Comparison of ENCODE assay signal across 11 cellular contexts in the genomic region with DNA sequence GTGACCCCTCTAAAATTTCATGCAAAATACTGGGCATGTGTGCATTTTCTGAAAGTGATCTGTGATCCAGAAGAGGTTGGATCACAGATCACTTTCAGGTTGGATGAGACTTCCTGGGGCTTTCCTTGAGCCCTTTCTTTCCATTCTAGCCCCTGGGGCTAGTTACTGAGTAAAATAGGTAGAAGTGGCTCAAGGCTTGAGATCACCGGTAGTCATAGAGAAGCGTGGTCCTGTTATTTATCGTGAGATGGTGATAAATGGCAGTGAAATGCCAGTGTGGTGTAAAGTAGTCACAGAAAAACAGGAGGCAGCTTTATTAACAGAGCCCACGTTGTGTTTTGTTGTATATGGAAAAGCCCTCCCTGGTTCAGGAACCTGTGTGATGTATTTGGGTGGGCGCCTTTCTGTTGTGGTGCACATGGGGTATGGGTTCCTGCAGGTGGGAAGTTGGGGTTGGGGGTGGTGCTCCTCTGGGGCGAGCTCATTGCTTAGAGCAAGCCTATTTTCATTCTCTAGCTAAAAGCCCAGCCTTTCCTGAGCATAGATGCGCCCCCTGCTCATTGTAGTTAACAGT. TPM values are rescaled to one million over a fixed set of nuclear protein-coding genes. Genes with fewer than 3 reads are reported as not detected.
DNase-seq lines count a peak whose midpoint lies in the region; ATAC-seq and TF ChIP-seq lines count a peak whose summit lies in the region.
"Had no signal": no experiment of that assay in that cellular context is flagged by ENCODE, and none has a peak within 500 bp of the region (broad histone marks: within the 10 kb centered on the region; RNA-seq: fewer than 3 reads in every experiment).

No MANE protein-coding gene starts in this region.

- no peak overlapping the region for H3K4me3 Mint-ChIP-seq in activated CD8-positive, alpha-beta memory T cell treated with anti-CD3 and anti-CD28 coated beads, Interleukin-2, amount 10 ng/mL, durations not matched to agents 7 days and 5 days
- no peak overlapping the region for H3K4me3 Mint-ChIP-seq in activated naive CD8-positive, alpha-beta T cell treated with anti-CD3 and anti-CD28 coated beads for 36 hours

- H3K27ac Mint-ChIP-seq in activated CD8-positive, alpha-beta memory T cell treated with anti-CD3 and anti-CD28 coated beads, Interleukin-2, amount 10 ng/mL, durations not matched to agents 7 days and 5 days: peak overlapping the region; percentile 73
- peak overlapping the region; percentile 96 for H3K27ac Mint-ChIP-seq in activated naive CD8-positive, alpha-beta T cell treated with anti-CD3 and anti-CD28 coated beads for 36 hours

- H3K4me1 Mint-ChIP-seq in activated CD8-positive, alpha-beta memory T cell treated with anti-CD3 and anti-CD28 coated beads, Interleukin-2, amount 10 ng/mL, durations not matched to agents 7 days and 5 days: peaks cover 70% of the 10 kb centered on the region
- peaks cover 75% of the 10 kb centered on the region for H3K4me1 Mint-ChIP-seq in activated naive CD8-positive, alpha-beta T cell treated with anti-CD3 and anti-CD28 coated beads for 36 hours

- no peak for DNase-seq in activated CD8-positive, alpha-beta memory T cell treated with anti-CD3 and anti-CD28 coated beads, Interleukin-2, amount 10 ng/mL, durations not matched to agents 7 days and 5 days
- no peak for DNase-seq in activated CD8-positive, alpha-beta memory T cell treated with anti-CD3 and anti-CD28 coated beads, Interleukin-2, amount 50 U/mL, for 4 hours
- no peak for DNase-seq in activated naive CD8-positive, alpha-beta T cell treated with anti-CD3 and anti-CD28 coated beads for 36 hours
- DNase-seq in right lobe of liver (no peak), suprapubic skin (ENCODE audit: low spot score in 2 of 2) (no peak), Ammon's horn (ENCODE audit: low spot score) (no peak), NCI-H446 (lab: John Stamatoyannopoulos, UW) (no peak)
- DNase-seq in stimulated activated CD8-positive, alpha-beta memory T cell treated with anti-CD3 and anti-CD28 coated beads, Interleukin-4, amount 100 ng/mL, for 48 hours: no peak
- DNase-seq: SIG-M5 had no signal

- TF ChIP-seq POLR2A in right lobe of liver (IDR thresholded peaks at IDR 0.05) (no peak), suprapubic skin (IDR thresholded peaks at IDR 0.05) (no peak)

- H3K27me3 Mint-ChIP-seq in activated CD8-positive, alpha-beta memory T cell treated with anti-CD3 and anti-CD28 coated beads, Interleukin-2, amount 10 ng/mL, durations not matched to agents 7 days and 5 days: no peaks in the 10 kb centered on the region
- no peaks in the 10 kb centered on the region for H3K27me3 Mint-ChIP-seq in activated naive CD8-positive, alpha-beta T cell treated with anti-CD3 and anti-CD28 coated beads for 36 hours

- H3K9me3 Mint-ChIP-seq in activated CD8-positive, alpha-beta memory T cell treated with anti-CD3 and anti-CD28 coated beads, Interleukin-2, amount 10 ng/mL, durations not matched to agents 7 days and 5 days (ENCODE audit: low read depth): no peaks in the 10 kb centered on the region
- H3K9me3 Mint-ChIP-seq in activated naive CD8-positive, alpha-beta T cell treated with anti-CD3 and anti-CD28 coated beads for 36 hours: no peaks in the 10 kb centered on the region

- CTCF ChIA-PET in activated CD8-positive, alpha-beta memory T cell treated with anti-CD3 and anti-CD28 coated beads, Interleukin-2, amount 10 ng/mL, durations not matched to agents 7 days and 5 days (lab: Charles Lee): interaction anchor here (1.3 to 20.7 kb wide), 6 partner anchors 15 to 125 kb away, joined by 4 to 579 read pairs (median 98); partner anchors contain the start of gene TSPAN14

- no peak overlapping the region for H3K4me3 ChIP-seq in right lobe of liver
- H3K4me3 ChIP-seq in suprapubic skin: no peak overlapping the region

- WGBS in right lobe of liver (ENCODE audit: insufficient coverage, low coverage, low lambda C conversion rate, missing lambda C conversion rate): 71% methylated on average over 6 of the region's 7 CpGs
- 77% methylated on average over 6 of the region's 7 CpGs for WGBS in suprapubic skin

- H3K9me3 ChIP-seq in right lobe of liver (no peaks in the 10 kb centered on the region), suprapubic skin (no peaks in the 10 kb centered on the region)

- peaks cover 0 to 8% (median 0%) of the 10 kb centered on the region in 4 donors for H3K36me3 ChIP-seq in right lobe of liver
- peaks cover 22% of the 10 kb centered on the region for H3K36me3 ChIP-seq in suprapubic skin

- intact Hi-C loops in right lobe of liver (cut with DNase I): loop anchor here in 1 of 2 donors (10.0 kb wide), 1 partner anchor 119 kb away; no protein-coding TSS in a partner anchor

- no peak for ATAC-seq in activated CD8-positive, alpha-beta memory T cell treated with anti-CD3 and anti-CD28 coated beads, Interleukin-2, amount 10 ng/mL, durations not matched to agents 7 days and 5 days
- ATAC-seq in right lobe of liver: no peak

- TF ChIP-seq CTCF in right lobe of liver (IDR thresholded peaks at IDR 0.05) (no peak), suprapubic skin (IDR thresholded peaks at IDR 0.05) (no peak)

- H3K4me1 ChIP-seq in right lobe of liver: peaks cover 0 to 68% (median 26%) of the 10 kb centered on the region in 4 donors
- peaks cover 83% of the 10 kb centered on the region for H3K4me1 ChIP-seq in suprapubic skin

- no peak for TF ChIP-seq EP300 in suprapubic skin (IDR thresholded peaks at IDR 0.05)

- peak overlapping the region; percentile 45 to 63 (median 59) for H3K27ac ChIP-seq in right lobe of liver
- H3K27ac ChIP-seq in suprapubic skin: peak overlapping the region; percentile 87

- peaks cover 24% of the 10 kb centered on the region for H3K36me3 Mint-ChIP-seq in activated CD8-positive, alpha-beta memory T cell treated with anti-CD3 and anti-CD28 coated beads, Interleukin-2, amount 10 ng/mL, durations not matched to agents 7 days and 5 days
- peaks cover 20% of the 10 kb centered on the region for H3K36me3 Mint-ChIP-seq in activated naive CD8-positive, alpha-beta T cell treated with anti-CD3 and anti-CD28 coated beads for 36 hours

- H3K27me3 ChIP-seq in right lobe of liver: no peaks in the 10 kb centered on the region
- no peaks in the 10 kb centered on the region for H3K27me3 ChIP-seq in suprapubic skin

RNA-seq across cellular contexts. Expression of gene SH2D4B, which starts 34.0 kb away (rescaled TPM):
- total RNA-seq in activated CD8-positive, alpha-beta memory T cell treated with anti-CD3 and anti-CD28 coated beads, Interleukin-2, amount 10 ng/mL, durations not matched to agents 7 days and 5 days: under 1 TPM in 1 of 2 experiments, not detected in 1; 0.09 TPM
- total RNA-seq in activated naive CD8-positive, alpha-beta T cell treated with anti-CD3 and anti-CD28 coated beads for 36 hours: under 1 TPM; 0.08 to 0.18 TPM
- total RNA-seq in right lobe of liver (not detected), suprapubic skin (under 1 TPM in 2 of 4 donors, not detected in 2; 0.18 to 0.23 TPM)
- total RNA-seq: fibroblast of lung, myocyte had no signal

RNA-seq across cellular contexts. Expression of gene TSPAN14, which starts 49.6 kb away (rescaled TPM):
- total RNA-seq in activated CD8-positive, alpha-beta memory T cell treated with anti-CD3 and anti-CD28 coated beads, Interleukin-2, amount 10 ng/mL, durations not matched to agents 7 days and 5 days: 100 to 1,000 TPM; 100 to 104 TPM
- total RNA-seq in activated naive CD8-positive, alpha-beta T cell treated with anti-CD3 and anti-CD28 coated beads for 36 hours: 10 to 100 TPM; 39.6 to 40.4 TPM
- total RNA-seq in right lobe of liver (10 to 100 TPM; 22.1 to 39.0 (median 28.4) TPM), suprapubic skin (100 to 1,000 TPM in 3 of 4 donors, 10 to 100 TPM in 1; 99.7 to 145 (median 122) TPM)
